Comparison of ENCODE assay signal across 16 cellular contexts in genomic region chr16:58442547-58442946, GRCh38. TPM values are rescaled to one million over a fixed set of nuclear protein-coding genes. Genes with fewer than 3 reads are reported as not detected.
DNase-seq lines count a peak whose midpoint lies in the region; ATAC-seq and TF ChIP-seq lines count a peak whose summit lies in the region.
"Had no signal": no experiment of that assay in that cellular context is flagged by ENCODE, and none has a peak within 500 bp of the region (broad histone marks: within the 10 kb centered on the region; RNA-seq: fewer than 3 reads in every experiment).

No MANE protein-coding gene starts in this region.

- H3K36me3 ChIP-seq in SJCRH30 (no peaks in the 10 kb centered on the region), gastrocnemius medialis (no peaks in the 10 kb centered on the region)

- no peaks in the 10 kb centered on the region for H3K9me3 ChIP-seq in SJCRH30 (replicated peaks)
- no peaks in the 10 kb centered on the region for H3K9me3 ChIP-seq in gastrocnemius medialis

- H3K4me3 ChIP-seq in SJCRH30 (no peak overlapping the region), gastrocnemius medialis (no peak overlapping the region)

- peak; percentile 43 for DNase-seq in DMS 273 treated with DMSO at 0.1 percent for 48 hours (lab: John Stamatoyannopoulos, UW)
- DNase-seq in LHCN-M2 (ENCODE audit: low read depth) = peak; percentile 43
- DNase-seq in SJCRH30 = peak; percentile 23 to 68
- DNase-seq in gastrocnemius medialis = no peak
- no peak for DNase-seq in sciatic nerve (ENCODE audit: low spot score)
- DNase-seq in GM13977 (ENCODE audit: low spot score) = no peak
- DNase-seq: DMS153; H7; NCI-H1105; NCI-H1694 treated with DMSO at 0.1 percent for 48 hours; NCI-H2227 treated with DMSO at 0.1 percent for 48 hours; NCI-H524 treated with DMSO at 0.1 percent for 48 hours; NK-92 treated with Interleukin-12 subunit alpha and Interleukin-12 subunit beta, amount 100 ng/mL, for 24 hours; OCI-M1 had no signal

- H3K27me3 ChIP-seq in SJCRH30 = no peaks in the 10 kb centered on the region
- peaks cover 0 to 4% (median 0%) of the 10 kb centered on the region in 3 donors for H3K27me3 ChIP-seq in gastrocnemius medialis

- H3K4me1 ChIP-seq in SJCRH30 = peaks cover 16% of the 10 kb centered on the region
- peaks cover 0 to 9% of the 10 kb centered on the region in 2 donors for H3K4me1 ChIP-seq in gastrocnemius medialis

- no peak for TF ChIP-seq POLR2A in gastrocnemius medialis (IDR thresholded peaks at IDR 0.05)

- intact Hi-C loops in gastrocnemius medialis (cut with DNase I; ENCODE audit: low total_unique reads) = no loop called here
- intact Hi-C loops in sciatic nerve (cut with DNase I) = no loop called here

- in situ Hi-C loops in gastrocnemius medialis (cut with MboI; ENCODE audit: low sequenced_read_pairs in 4 of 4) (no loop called here), GM13977 (cut with MboI; ENCODE audit: low pct_unique_long_range_greater_than_20kb, low sequenced_read_pairs, unreplicated experiment) (no loop called here)

- ATAC-seq in gastrocnemius medialis = peak; percentile 24 to 66
- no peak for ATAC-seq in HG03025 (IDR thresholded peaks at IDR 0.05; ENCODE audit: low FRiP score, unreplicated experiment)
- no peak for ATAC-seq in sciatic nerve

- H3K27ac ChIP-seq in SJCRH30 (no peak overlapping the region), gastrocnemius medialis (no peak overlapping the region)
- H3K27ac ChIP-seq: RWPE1 had no signal

- TF ChIP-seq CTCF in gastrocnemius medialis (IDR thresholded peaks at IDR 0.05 in 4 of 5, conservative IDR thresholded peaks at IDR 0.05 in 1 of 5) = no peak
- no peak for TF ChIP-seq CTCF in GM13977 (IDR thresholded peaks at IDR 0.05; ENCODE audit: extremely low read depth, insufficient read depth, missing control alignments)

RNA-seq across cellular contexts. Expression of gene GINS3, which starts 50.3 kb away (rescaled TPM):
- total RNA-seq in LHCN-M2 (2014; rRNA removed) (15.5 and 15.8 TPM in 2 replicates), gastrocnemius medialis (1 to 10 TPM in 2 of 4 donors, under 1 TPM in 2; 0.55 to 3.3 (median 1.0) TPM), sciatic nerve (3.1 TPM)
- polyA plus RNA-seq in LHCN-M2 (2012) = 6.1 TPM
- 41.8 and 46.4 TPM in 2 replicates for total RNA-seq in SJCRH30 (2014; rRNA removed; shearing (Covaris generic))

RNA-seq across cellular contexts. Expression of gene NDRG4, which starts 57.4 kb away (rescaled TPM):
- total RNA-seq in LHCN-M2 (2014; rRNA removed) = 7.6 and 10.7 TPM in 2 replicates
- 5.8 TPM for polyA plus RNA-seq in LHCN-M2 (2012)
- total RNA-seq in SJCRH30 (2014; rRNA removed; shearing (Covaris generic)) = 8.7 and 9.0 TPM in 2 replicates
- 10 to 100 TPM in 2 of 4 donors, 1 to 10 TPM in 2; 2.0 to 13.3 (median 6.5) TPM for total RNA-seq in gastrocnemius medialis
- total RNA-seq in sciatic nerve = 7.4 TPM

Comparison
In these comparisons a context has a peak if more than half of its experiments do, and no peak if none do; other contexts are left out.
1. DNase-seq: peak in DMS 273 treated with DMSO at 0.1 percent for 48 hours (single experiment), LHCN-M2 (single experiment) and SJCRH30 (2 of 2); none in gastrocnemius medialis (0 of 2), sciatic nerve (single experiment) and GM13977 (single experiment).
2. ATAC-seq: peak in gastrocnemius medialis (2 of 2); none in HG03025 (single experiment) and sciatic nerve (single experiment).